ENCODE assay signal across 1 cellular context in the genomic region with DNA sequence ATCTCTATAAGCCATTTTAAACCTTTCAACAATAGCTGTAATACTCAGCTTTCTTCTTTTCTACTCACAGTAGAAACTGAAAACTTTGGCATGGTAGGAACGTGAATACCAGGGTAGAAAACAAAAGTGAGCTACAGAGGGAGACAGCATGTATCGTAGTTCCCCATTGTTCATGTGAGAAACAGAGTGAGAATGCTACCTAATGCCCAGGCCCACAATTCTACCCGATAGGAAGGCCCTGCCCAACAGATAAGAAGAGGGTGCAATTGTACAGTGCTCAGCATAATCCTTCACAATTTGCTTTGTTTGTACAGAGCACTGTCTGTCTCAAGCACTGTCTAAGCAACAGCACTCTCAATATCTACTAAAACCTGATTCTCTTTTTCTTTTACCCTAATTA.
TF ChIP-seq lines count a peak whose summit lies in the region.

No MANE protein-coding gene starts in this region.

TF ChIP-seq in IMR-90, 13 proteins besides CTCF, POLR2A, EP300 and RAD21:
- TF ChIP-seq SMC3 (IDR thresholded peaks at IDR 0.05; ENCODE audit: low read depth, low read length) (no peak), CHD1 (IDR thresholded peaks at IDR 0.05; ENCODE audit: low read depth, low read length) (no peak), FOS (IDR thresholded peaks at IDR 0.05; ENCODE audit: low read depth, low read length) (no peak), RCOR1 (IDR thresholded peaks at IDR 0.05; ENCODE audit: insufficient replicate concordance, low read length) (no peak), MAZ (IDR thresholded peaks at IDR 0.05; ENCODE audit: borderline replicate concordance, low read depth, low read length) (no peak)
